ENCODE assay signal across 10 cellular contexts in genomic region chr19:7905298-7905697, GRCh38. TPM values are rescaled to one million over a fixed set of nuclear protein-coding genes. Genes with fewer than 3 reads are reported as not detected.
DNase-seq lines count a peak whose midpoint lies in the region; ATAC-seq lines count a peak whose summit lies in the region.
"Had no signal": no experiment of that assay in that cellular context is flagged by ENCODE, and none has a peak within 500 bp of the region (broad histone marks: within the 10 kb centered on the region; RNA-seq: fewer than 3 reads in every experiment).

No MANE protein-coding gene starts in this region.

- no peaks in the 10 kb centered on the region for H3K9me3 Mint-ChIP-seq in activated T-helper 17 cell treated with anti-CD3 and anti-CD28 coated beads, Interleukin-2, amount 50 U/mL, for 72 hours

- H3K4me3 Mint-ChIP-seq in activated T-helper 17 cell treated with anti-CD3 and anti-CD28 coated beads, Interleukin-2, amount 50 U/mL, for 72 hours: peak overlapping the region; percentile 95

- H3K4me3 ChIP-seq in subcutaneous abdominal adipose tissue (ENCODE audit: low read depth in 1 of 5, low read length in 5 of 5): peak overlapping the region in 2 of 5 donors; percentile 84 to 94

- intact Hi-C loops in Right ventricle myocardium inferior (cut with DNase I): no loop called here
- intact Hi-C loops in cardiac septum (cut with DNase I): loop anchor here (2.0 kb wide), 1 partner anchor 16 kb away; the partner anchor contains the start of gene SNAPC2
- intact Hi-C loops in left colon (cut with DNase I, micrococcal nuclease): no loop called here

- ATAC-seq in Right ventricle myocardium inferior: no peak
- no peak for ATAC-seq in activated T-helper 17 cell treated with anti-CD3 and anti-CD28 coated beads, Interleukin-2, amount 50 U/mL, for 72 hours (replicated peaks)
- ATAC-seq in left lobe of liver: no peak
- no peak for ATAC-seq in left colon
- no peak for ATAC-seq in GM18511 (IDR thresholded peaks at IDR 0.05; ENCODE audit: unreplicated experiment)

- H3K36me3 ChIP-seq in subcutaneous abdominal adipose tissue (ENCODE audit: control insufficient read depth in 5 of 5, insufficient read depth in 5 of 5, low read length in 5 of 5): peaks cover 0 to 34% (median 21%) of the 10 kb centered on the region in 5 donors

- peak overlapping the region in 4 of 5 donors; percentile 46 to 91 (median 72) for H3K9ac ChIP-seq in subcutaneous abdominal adipose tissue (ENCODE audit: low read length in 5 of 5)

- peak; percentile 44 for DNase-seq in Right ventricle myocardium inferior (ENCODE audit: missing footprints)
- no peak for DNase-seq in cardiac septum (ENCODE audit: low spot score)
- peak; percentile 46 for DNase-seq in left lobe of liver (ENCODE audit: low spot score)
- DNase-seq in left colon: no peak
- DNase-seq in EL: no peak
- DNase-seq: activated CD4-positive, CD25-positive, alpha-beta regulatory T cell had no signal

- H3K4me1 ChIP-seq in subcutaneous abdominal adipose tissue (ENCODE audit: control insufficient read depth in 5 of 5, insufficient read depth in 5 of 5, low read length in 5 of 5): peaks cover 8 to 36% (median 35%) of the 10 kb centered on the region in 5 donors

- no peaks in the 10 kb centered on the region for H3K9me3 ChIP-seq in subcutaneous abdominal adipose tissue (ENCODE audit: control insufficient read depth in 5 of 5, low read length in 5 of 5)

- H3K36me3 Mint-ChIP-seq in activated T-helper 17 cell treated with anti-CD3 and anti-CD28 coated beads, Interleukin-2, amount 50 U/mL, for 72 hours (ENCODE audit: low read depth): peaks cover 32% of the 10 kb centered on the region

- no peak overlapping the region for H3K27ac ChIP-seq in subcutaneous abdominal adipose tissue (ENCODE audit: low read depth, low read length)

- H3K27me3 Mint-ChIP-seq in activated T-helper 17 cell treated with anti-CD3 and anti-CD28 coated beads, Interleukin-2, amount 50 U/mL, for 72 hours: no peaks in the 10 kb centered on the region

- H3K4me1 Mint-ChIP-seq in activated T-helper 17 cell treated with anti-CD3 and anti-CD28 coated beads, Interleukin-2, amount 50 U/mL, for 72 hours: peaks cover 7% of the 10 kb centered on the region

- H3K27me3 ChIP-seq in subcutaneous abdominal adipose tissue (ENCODE audit: control insufficient read depth in 5 of 5, insufficient read depth in 4 of 5, low read length in 5 of 5): peaks cover 0 to 2% (median 0%) of the 10 kb centered on the region in 5 donors

- peak overlapping the region; percentile 91 for H3K27ac Mint-ChIP-seq in activated T-helper 17 cell treated with anti-CD3 and anti-CD28 coated beads, Interleukin-2, amount 50 U/mL, for 72 hours

RNA-seq across cellular contexts. Expression of gene MAP2K7, which starts 1.6 kb away (rescaled TPM):
- total RNA-seq in Right ventricle myocardium inferior (28.0 TPM), cardiac septum (28.6 TPM), left lobe of liver (20.8 TPM), left colon (10 to 100 TPM; 27.0 to 29.2 TPM)
- 10 to 100 TPM; 39.0 to 46.3 TPM for total RNA-seq in activated T-helper 17 cell treated with anti-CD3 and anti-CD28 coated beads, Interleukin-2, amount 50 U/mL, for 72 hours

RNA-seq across cellular contexts. Expression of gene TGFBR3L, which starts 9.3 kb away (rescaled TPM):
- total RNA-seq in Right ventricle myocardium inferior (7.2 TPM), cardiac septum (3.0 TPM), left lobe of liver (3.4 TPM), left colon (under 1 TPM in 1 of 2 donors, not detected in 1; 0.53 TPM)
- total RNA-seq in activated T-helper 17 cell treated with anti-CD3 and anti-CD28 coated beads, Interleukin-2, amount 50 U/mL, for 72 hours: 1 to 10 TPM; 3.7 to 7.6 TPM

RNA-seq across cellular contexts. Expression of gene SNAPC2, which starts 14.8 kb away (rescaled TPM):
- total RNA-seq in Right ventricle myocardium inferior (10.3 TPM), cardiac septum (12.3 TPM), left lobe of liver (4.1 TPM), left colon (10 to 100 TPM; 10.6 to 17.7 TPM)
- 10 to 100 TPM; 16.4 to 20.9 TPM for total RNA-seq in activated T-helper 17 cell treated with anti-CD3 and anti-CD28 coated beads, Interleukin-2, amount 50 U/mL, for 72 hours

RNA-seq across cellular contexts. Expression of gene LRRC8E, which starts 17.0 kb away (rescaled TPM):
- total RNA-seq in Right ventricle myocardium inferior (2.5 TPM), cardiac septum (0.30 TPM), left lobe of liver (4.3 TPM), left colon (1 to 10 TPM; 2.7 to 3.1 TPM)
- not detected for total RNA-seq in activated T-helper 17 cell treated with anti-CD3 and anti-CD28 coated beads, Interleukin-2, amount 50 U/mL, for 72 hours
- total RNA-seq: mononuclear cell had no signal

RNA-seq across cellular contexts. Expression of gene CTXN1, which starts 20.6 kb away (rescaled TPM):
- total RNA-seq in Right ventricle myocardium inferior: 0.19 TPM
- 0.24 TPM for total RNA-seq in cardiac septum
- under 1 TPM in 1 of 2 donors, not detected in 1; 0.19 TPM for total RNA-seq in activated T-helper 17 cell treated with anti-CD3 and anti-CD28 coated beads, Interleukin-2, amount 50 U/mL, for 72 hours
- not detected for total RNA-seq in left lobe of liver
- 1 to 10 TPM in 1 of 2 donors, under 1 TPM in 1; 0.61 to 5.1 TPM for total RNA-seq in left colon
- total RNA-seq: mononuclear cell had no signal

Comparison
In these comparisons a context has a peak if more than half of its experiments do, and no peak if none do; other contexts are left out.
1. DNase-seq: peak in Right ventricle myocardium inferior (single experiment) and left lobe of liver (single experiment); none in cardiac septum (single experiment), left colon (0 of 2) and EL (single experiment).